In genomic region chr7:33334349-33334748, GRCh38 we compare ENCODE assay signal across 8 cellular contexts.
DNase-seq lines count a peak whose midpoint lies in the region; ATAC-seq and TF ChIP-seq lines count a peak whose summit lies in the region.

No MANE protein-coding gene starts in this region.

- ATAC-seq in GM18868 (IDR thresholded peaks at IDR 0.05; ENCODE audit: unreplicated experiment) (no peak), GM19023 (IDR thresholded peaks at IDR 0.05; ENCODE audit: unreplicated experiment) (no peak)

- H3K4me3 ChIP-seq in AG10803 (ENCODE audit: low read length) (no peak overlapping the region), HAP-1 (no peak overlapping the region), NT2/D1 (ENCODE audit: insufficient read length, low read depth) (no peak overlapping the region), foreskin fibroblast (ENCODE audit: low read depth in 1 of 2, low read length in 2 of 2) (no peak overlapping the region)

- in situ Hi-C loops in HAP-1 (cut with MboI; ENCODE audit: low sequenced_read_pairs): no loop called here

- TF ChIP-seq CTCF in AG10803 (conservative IDR thresholded peaks at IDR 0.05; ENCODE audit: low read length) (peak; percentile 41), foreskin fibroblast (IDR thresholded peaks at IDR 0.05; ENCODE audit: low read depth, low read length) (peak; percentile 40)

- H3K9me3 ChIP-seq in HAP-1 (no peaks in the 10 kb centered on the region), NT2/D1 (ENCODE audit: insufficient read depth, low read length) (no peaks in the 10 kb centered on the region)

- no peaks in the 10 kb centered on the region for H3K4me1 ChIP-seq in HAP-1
- no peaks in the 10 kb centered on the region for H3K4me1 ChIP-seq in NT2/D1 (ENCODE audit: insufficient read depth, insufficient read length)

- peak; percentile 10 for DNase-seq in AG10803 (ENCODE audit: low read depth)
- DNase-seq in HAP-1 (ENCODE audit: low spot score in 2 of 2): peak; percentile 6 to 9
- DNase-seq in NT2/D1 (ENCODE audit: low read depth, low spot score): peak; percentile 44
- peak; percentile 2 to 25 for DNase-seq in foreskin fibroblast
- DNase-seq in cortex of kidney (lab: John Stamatoyannopoulos, UW): no peak
- no peak for DNase-seq in DMS79 (lab: John Stamatoyannopoulos, UW)

- no peak overlapping the region for H3K9ac ChIP-seq in NT2/D1 (ENCODE audit: insufficient read length, low read depth)

- H3K27me3 ChIP-seq in HAP-1 (ENCODE audit: low read depth) (no peaks in the 10 kb centered on the region), NT2/D1 (ENCODE audit: insufficient read depth, insufficient read length) (no peaks in the 10 kb centered on the region)

- H3K36me3 ChIP-seq in HAP-1 (replicated peaks): no peaks in the 10 kb centered on the region
- H3K36me3 ChIP-seq in NT2/D1 (ENCODE audit: insufficient read depth, insufficient read length, low read length): no peaks in the 10 kb centered on the region

Comparison
In these comparisons a context has a peak if more than half of its experiments do, and no peak if none do; other contexts are left out.
1. DNase-seq: peak in AG10803 (single experiment), HAP-1 (2 of 2), NT2/D1 (single experiment) and foreskin fibroblast (2 of 2); none in cortex of kidney (single experiment) and DMS79 (single experiment).